In the genomic region with DNA sequence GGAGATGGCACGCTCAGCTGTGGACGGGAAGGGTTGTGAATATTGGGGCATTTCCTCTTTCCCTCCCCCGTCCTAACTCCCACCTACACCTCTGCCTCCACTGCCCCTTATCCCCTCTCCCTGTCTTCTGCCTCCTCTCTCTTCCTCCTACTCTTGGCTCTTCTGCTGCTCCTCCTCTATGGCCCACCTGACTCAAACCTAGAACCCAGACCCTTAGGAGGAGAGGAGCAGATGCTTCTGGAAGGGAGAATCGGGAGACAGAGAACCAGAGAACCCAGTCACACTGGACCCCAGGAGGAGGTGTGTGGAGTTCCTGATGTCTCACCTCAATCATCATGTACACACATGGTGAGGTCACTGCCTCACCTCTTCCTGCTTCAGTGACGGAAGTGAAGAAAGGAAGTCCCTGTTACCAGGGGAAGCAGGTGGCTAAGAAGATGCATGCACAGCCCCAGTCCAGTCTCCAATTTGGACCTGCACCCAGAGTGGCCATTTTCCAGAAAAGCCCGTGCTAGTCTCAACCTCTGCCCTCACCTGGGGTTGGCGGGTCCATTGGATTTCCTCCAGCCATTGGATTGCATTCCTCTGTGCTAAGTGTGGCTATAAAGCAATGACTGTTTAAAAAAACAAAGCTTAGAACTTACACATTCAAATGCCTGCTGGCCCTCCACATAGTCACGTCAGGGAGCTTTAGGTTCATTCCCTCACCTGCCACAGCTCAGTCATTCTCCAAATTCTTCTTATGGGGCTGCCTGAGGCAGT, we compare ENCODE assay signal across 13 cellular contexts. TPM values are rescaled to one million over a fixed set of nuclear protein-coding genes. Genes with fewer than 3 reads are reported as not detected.
DNase-seq lines count a peak whose midpoint lies in the region; ATAC-seq and TF ChIP-seq lines count a peak whose summit lies in the region.
"Had no signal": no experiment of that assay in that cellular context is flagged by ENCODE, and none has a peak within 500 bp of the region (broad histone marks: within the 10 kb centered on the region; RNA-seq: fewer than 3 reads in every experiment).

No MANE protein-coding gene starts in this region.

- H3K4me3 ChIP-seq in stomach = no peak overlapping the region
- no peak overlapping the region for H3K4me3 ChIP-seq in GM23248
- H3K4me3 ChIP-seq: suprapubic skin had no signal

- H3K9me3 ChIP-seq in stomach (no peaks in the 10 kb centered on the region), GM23248 (ENCODE audit: low read depth) (no peaks in the 10 kb centered on the region)
- H3K9me3 ChIP-seq: suprapubic skin had no signal

- no peaks in the 10 kb centered on the region for H3K79me2 ChIP-seq in GM23248 (ENCODE audit: insufficient read depth)

- H3K27ac ChIP-seq in foreskin keratinocyte (peak overlapping the region; percentile 65), stomach (no peak overlapping the region), GM23248 (no peak overlapping the region)
- H3K27ac ChIP-seq: C4-2B, suprapubic skin had no signal

- H3K4me1 ChIP-seq in foreskin keratinocyte = peaks cover 20% of the 10 kb centered on the region
- peaks cover 0 to 4% (median 0%) of the 10 kb centered on the region in 4 donors for H3K4me1 ChIP-seq in stomach
- H3K4me1 ChIP-seq in GM23248 (ENCODE audit: insufficient read depth) = peaks cover 9% of the 10 kb centered on the region

- no peak for TF ChIP-seq EP300 in stomach (IDR thresholded peaks at IDR 0.05)

- POLR2A ChIA-PET in activated CD8-positive, alpha-beta T cell treated with anti-CD3 and anti-CD28 coated beads, Interleukin-2, amount 10 ng/mL, durations not matched to agents 7 days and 5 days (lab: Charles Lee) = interaction anchor here (0.6 to 2.0 kb wide), 5 partner anchors 10 to 352 kb away, joined by 3 to 7 read pairs (median 4); a partner anchor contains a TSS
- POLR2A ChIA-PET in HEK293T (lab: Yijun Ruan, JAX) = interaction anchor here (0.6 to 2.3 kb wide), 5 partner anchors 10 to 202 kb away, joined by 3 to 6 read pairs (median 3); a partner anchor contains a TSS

- H3F3A ChIP-seq in GM23248 (ENCODE audit: insufficient read depth) = no peaks in the 10 kb centered on the region

- ATAC-seq in activated CD8-positive, alpha-beta T cell treated with anti-CD3 and anti-CD28 coated beads, Interleukin-2, amount 10 ng/mL, durations not matched to agents 7 days and 5 days = peak; percentile 91
- peak; percentile 82 for ATAC-seq in foreskin keratinocyte

- CTCF ChIA-PET in activated CD8-positive, alpha-beta T cell treated with anti-CD3 and anti-CD28 coated beads, Interleukin-2, amount 10 ng/mL, durations not matched to agents 7 days and 5 days (lab: Charles Lee) = interaction anchor here (0.8 to 3.3 kb wide), 7 partner anchors 10 to 353 kb away, joined by 3 to 21 read pairs (median 5); a partner anchor contains a TSS
- CTCF ChIA-PET in HEK293T (lab: Yijun Ruan, JAX) = interaction anchor here (1.1 kb wide), 1 partner anchor 10 kb away, joined by 3 read pairs; no protein-coding TSS in a partner anchor

- intact Hi-C loops in stomach (cut with DNase I; ENCODE audit: low total_unique reads) = no loop called here

- no peaks in the 10 kb centered on the region for H3K27me3 ChIP-seq in foreskin keratinocyte
- peaks cover 0 to 64% (median 25%) of the 10 kb centered on the region in 3 donors for H3K27me3 ChIP-seq in stomach
- peaks cover 13% of the 10 kb centered on the region; the same call in 1 of the 2 replicates for H3K27me3 ChIP-seq in GM23248 (replicated peaks; ENCODE audit: insufficient read depth)

- no peaks in the 10 kb centered on the region for H3K36me3 Mint-ChIP-seq in activated CD8-positive, alpha-beta T cell treated with anti-CD3 and anti-CD28 coated beads, Interleukin-2, amount 10 ng/mL, durations not matched to agents 7 days and 5 days (ENCODE audit: low read depth)
- H3K36me3 Mint-ChIP-seq in type B pancreatic cell = no peaks in the 10 kb centered on the region
- H3K36me3 Mint-ChIP-seq: brain had no signal

- H3K9me2 ChIP-seq in GM23248 (ENCODE audit: insufficient read depth) = no peaks in the 10 kb centered on the region

- H3K9me3 Mint-ChIP-seq in activated CD8-positive, alpha-beta T cell treated with anti-CD3 and anti-CD28 coated beads, Interleukin-2, amount 10 ng/mL, durations not matched to agents 7 days and 5 days (ENCODE audit: insufficient read depth) = no peaks in the 10 kb centered on the region
- H3K9me3 Mint-ChIP-seq in type B pancreatic cell = no peaks in the 10 kb centered on the region
- H3K9me3 Mint-ChIP-seq: brain had no signal

- WGBS in stomach, 5 donors = 52 to 71% (median 54%) methylated on average over 7 to 8 of the region's 8 CpGs
- WGBS in GM23248 (ENCODE audit: low coverage in 1 of 2, low lambda C conversion rate in 2 of 2, missing lambda C conversion rate in 2 of 2), 2 experiments = 81 to 83% methylated on average over 7 to 8 of the region's 8 CpGs

- in situ Hi-C loops in GM23248 (cut with MboI) = no loop called here

- no peak overlapping the region for H3K9ac ChIP-seq in GM23248

- H3K36me3 ChIP-seq in stomach (no peaks in the 10 kb centered on the region), GM23248 (ENCODE audit: low read depth) (no peaks in the 10 kb centered on the region)
- H3K36me3 ChIP-seq: suprapubic skin had no signal

- H3K27me3 Mint-ChIP-seq in activated CD8-positive, alpha-beta T cell treated with anti-CD3 and anti-CD28 coated beads, Interleukin-2, amount 10 ng/mL, durations not matched to agents 7 days and 5 days (ENCODE audit: low read depth) = peaks cover 22% of the 10 kb centered on the region
- peaks cover 38% of the 10 kb centered on the region for H3K27me3 Mint-ChIP-seq in type B pancreatic cell

- H3K4me3 Mint-ChIP-seq in activated CD8-positive, alpha-beta T cell treated with anti-CD3 and anti-CD28 coated beads, Interleukin-2, amount 10 ng/mL, durations not matched to agents 7 days and 5 days = peak overlapping the region; percentile 20
- H3K4me3 Mint-ChIP-seq in type B pancreatic cell = peak overlapping the region; percentile 36
- H3K4me3 Mint-ChIP-seq: brain had no signal

- DNase-seq in stimulated activated CD4-positive, alpha-beta T cell treated with anti-CD3 and anti-CD28 coated beads, Interleukin-1b, Interleukin-23, amount 100 ng/mL, for 48 hours = peak; percentile 37
- no peak for DNase-seq in stimulated activated CD4-positive, alpha-beta T cell treated with anti-CD3 and anti-CD28 coated beads, Interleukin-4, amount 100 ng/mL, for 1 hour
- peak; percentile 76 for DNase-seq in activated CD8-positive, alpha-beta T cell treated with anti-CD3 and anti-CD28 coated beads, Interleukin-2, amount 10 ng/mL, durations not matched to agents 7 days and 5 days
- peak; percentile 66 to 90 for DNase-seq in foreskin keratinocyte
- no peak for DNase-seq in type B pancreatic cell (ENCODE audit: extremely low spot score, unreplicated experiment)
- DNase-seq in stomach = no peak
- no peak for DNase-seq in HEK293T (ENCODE audit: extremely low spot score)
- no peak for DNase-seq in GM23248
- DNase-seq: NCI-H187, retina had no signal

- no peaks in the 10 kb centered on the region for H4K20me1 ChIP-seq in GM23248 (ENCODE audit: insufficient read depth)

- H3K4me1 Mint-ChIP-seq in activated CD8-positive, alpha-beta T cell treated with anti-CD3 and anti-CD28 coated beads, Interleukin-2, amount 10 ng/mL, durations not matched to agents 7 days and 5 days (ENCODE audit: low read depth) = peaks cover 20% of the 10 kb centered on the region
- peaks cover 3% of the 10 kb centered on the region for H3K4me1 Mint-ChIP-seq in type B pancreatic cell (ENCODE audit: unreplicated experiment)
- H3K4me1 Mint-ChIP-seq: brain had no signal

- H3K27ac Mint-ChIP-seq in activated CD8-positive, alpha-beta T cell treated with anti-CD3 and anti-CD28 coated beads, Interleukin-2, amount 10 ng/mL, durations not matched to agents 7 days and 5 days = peak overlapping the region; percentile 96
- peak overlapping the region; percentile 92 for H3K27ac Mint-ChIP-seq in type B pancreatic cell
- H3K27ac Mint-ChIP-seq: brain had no signal

- TF ChIP-seq CTCF in foreskin keratinocyte (conservative IDR thresholded peaks at IDR 0.05) (no peak), type B pancreatic cell (conservative IDR thresholded peaks at IDR 0.05) (no peak), stomach (IDR thresholded peaks at IDR 0.05) (no peak)

- no peak overlapping the region for H3K4me2 ChIP-seq in GM23248 (ENCODE audit: unreplicated experiment)

- TF ChIP-seq POLR2A in stomach (IDR thresholded peaks at IDR 0.05) = no peak

- H2AFZ ChIP-seq in GM23248 = no peak overlapping the region

RNA-seq across cellular contexts. Expression of a gene that starts 4.0 kb away (rescaled TPM):
- under 1 TPM; 0.24 to 0.29 TPM for total RNA-seq in activated CD8-positive, alpha-beta T cell treated with anti-CD3 and anti-CD28 coated beads, Interleukin-2, amount 10 ng/mL, durations not matched to agents 7 days and 5 days
- total RNA-seq in foreskin keratinocyte (0.07 TPM in 1 of 2 replicates, not detected in the other), type B pancreatic cell (ENCODE audit: low replicate concordance) (0.24 and 1.1 TPM in 2 replicates), stomach (not detected)
- polyA plus RNA-seq in foreskin keratinocyte (0.03 and 0.06 TPM in 2 replicates), stomach (1 to 10 TPM in 1 of 3 donors, not detected in 2; 1.5 TPM), GM23248 (2016; fragmentation: Nextera tagmentation; extraction: Ambion mirVana) (not detected in 2 replicates)
- not detected in 2 replicates for total RNA-seq in GM23248 (2014; rRNA removed; shearing (Covaris generic))

RNA-seq across cellular contexts. Expression of a gene that starts 10.7 kb away (rescaled TPM):
- total RNA-seq in activated CD8-positive, alpha-beta T cell treated with anti-CD3 and anti-CD28 coated beads, Interleukin-2, amount 10 ng/mL, durations not matched to agents 7 days and 5 days = 1,000 to 10,000 TPM; 1,633 to 1,747 TPM
- total RNA-seq in foreskin keratinocyte = 2,517 and 2,669 TPM in 2 replicates
- 3,931 and 3,982 TPM in 2 replicates for polyA plus RNA-seq in foreskin keratinocyte
- 2,046 and 2,187 TPM in 2 replicates for total RNA-seq in type B pancreatic cell (ENCODE audit: low replicate concordance)
- total RNA-seq in stomach = 1,000 to 10,000 TPM in 4 of 5 donors, 100 to 1,000 TPM in 1; 506 to 3,830 (median 2,422) TPM
- 1,000 to 10,000 TPM; 4,166 to 5,414 (median 4,286) TPM for polyA plus RNA-seq in stomach
- 2,122 and 2,233 TPM in 2 replicates for total RNA-seq in GM23248 (2014; rRNA removed; shearing (Covaris generic))
- 497 and 522 TPM in 2 replicates for polyA plus RNA-seq in GM23248 (2016; fragmentation: Nextera tagmentation; extraction: Ambion mirVana)

RNA-seq across cellular contexts. Expression of a gene that starts 42.0 kb away (rescaled TPM):
- total RNA-seq in activated CD8-positive, alpha-beta T cell treated with anti-CD3 and anti-CD28 coated beads, Interleukin-2, amount 10 ng/mL, durations not matched to agents 7 days and 5 days = 10 to 100 TPM; 48.1 to 52.5 TPM
- total RNA-seq in foreskin keratinocyte = 47.9 and 51.8 TPM in 2 replicates
- 34.1 and 34.5 TPM in 2 replicates for polyA plus RNA-seq in foreskin keratinocyte
- 51.4 and 77.9 TPM in 2 replicates for total RNA-seq in type B pancreatic cell (ENCODE audit: low replicate concordance)
- 100 to 1,000 TPM in 1 of 5 donors, 10 to 100 TPM in 4; 12.8 to 102 (median 63.8) TPM for total RNA-seq in stomach
- 10 to 100 TPM; 17.6 to 31.9 (median 26.3) TPM for polyA plus RNA-seq in stomach
- 74.9 and 76.4 TPM in 2 replicates for total RNA-seq in GM23248 (2014; rRNA removed; shearing (Covaris generic))
- 105 and 111 TPM in 2 replicates for polyA plus RNA-seq in GM23248 (2016; fragmentation: Nextera tagmentation; extraction: Ambion mirVana)

RNA-seq across cellular contexts. Expression of a gene that starts 54.0 kb away (rescaled TPM):
- total RNA-seq in activated CD8-positive, alpha-beta T cell treated with anti-CD3 and anti-CD28 coated beads, Interleukin-2, amount 10 ng/mL, durations not matched to agents 7 days and 5 days = not detected
- total RNA-seq in foreskin keratinocyte = not detected in 2 replicates
- polyA plus RNA-seq in foreskin keratinocyte = not detected in 2 replicates
- total RNA-seq in type B pancreatic cell (ENCODE audit: low replicate concordance) = not detected in 2 replicates
- total RNA-seq in stomach = not detected
- polyA plus RNA-seq in stomach = not detected
- not detected in 2 replicates for total RNA-seq in GM23248 (2014; rRNA removed; shearing (Covaris generic))
- not detected in 2 replicates for polyA plus RNA-seq in GM23248 (2016; fragmentation: Nextera tagmentation; extraction: Ambion mirVana)
- total RNA-seq: suprapubic skin had no signal

Comparison
In these comparisons a context has a peak if more than half of its experiments do, and no peak if none do; other contexts are left out.
1. DNase-seq: peak in stimulated activated CD4-positive, alpha-beta T cell treated with anti-CD3 and anti-CD28 coated beads, Interleukin-1b, Interleukin-23, amount 100 ng/mL, for 48 hours (single experiment), activated CD8-positive, alpha-beta T cell treated with anti-CD3 and anti-CD28 coated beads, Interleukin-2, amount 10 ng/mL, durations not matched to agents 7 days and 5 days (single experiment) and foreskin keratinocyte (2 of 2); none in stimulated activated CD4-positive, alpha-beta T cell treated with anti-CD3 and anti-CD28 coated beads, Interleukin-4, amount 100 ng/mL, for 1 hour (single experiment), type B pancreatic cell (single experiment), stomach (single experiment), HEK293T (single experiment) and GM23248 (single experiment).